Comparison of ENCODE assay signal across 19 cellular contexts in the genomic region with DNA sequence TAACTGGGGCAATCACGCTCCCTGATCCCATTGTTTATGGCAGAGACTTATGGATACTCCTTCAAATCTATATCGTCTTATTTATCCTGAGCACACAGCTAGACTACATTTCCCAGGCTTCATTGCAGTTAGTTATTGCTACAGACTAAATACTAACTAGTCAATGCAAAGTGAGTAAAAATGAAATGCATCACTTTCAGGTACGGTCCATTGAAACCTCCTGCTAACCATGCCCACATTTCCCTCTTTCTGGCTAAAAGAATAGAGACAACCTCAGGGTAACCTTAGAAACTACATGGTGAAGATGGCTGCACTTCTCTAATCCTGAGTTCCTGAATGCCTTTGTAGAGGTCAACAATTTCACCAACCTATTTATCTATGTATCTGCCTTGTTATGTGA.
A peak's percentile ranks its signal among the peaks of the same experiment; 100 is the strongest.
DNase-seq lines count a peak whose midpoint lies in the region; ATAC-seq, FAIRE-seq and TF ChIP-seq lines count a peak whose summit lies in the region.
"Had no signal": no experiment of that assay in that cellular context is flagged by ENCODE, and none has a peak within 500 bp of the region (broad histone marks: within the 10 kb centered on the region; RNA-seq: fewer than 3 reads in every experiment).

No MANE protein-coding gene starts in this region.

- ATAC-seq in GM21619 (IDR thresholded peaks at IDR 0.05; ENCODE audit: unreplicated experiment): peak; percentile 43
- ATAC-seq in HG02981 (IDR thresholded peaks at IDR 0.05; ENCODE audit: unreplicated experiment): peak; percentile 44
- ATAC-seq in HG03558 (IDR thresholded peaks at IDR 0.05; ENCODE audit: extremely low read depth, unreplicated experiment): peak; percentile 32
- ATAC-seq in GM19467 (IDR thresholded peaks at IDR 0.05; ENCODE audit: unreplicated experiment): no peak
- ATAC-seq in HG03045 (IDR thresholded peaks at IDR 0.05; ENCODE audit: unreplicated experiment): no peak
- ATAC-seq: A549, PC-3 had no signal

- TF ChIP-seq CTCF in GM20000 (IDR thresholded peaks at IDR 0.05; ENCODE audit: extremely low read depth, missing control alignments): no peak

- FAIRE-seq in GM18507 (lab: Jason Lieb, UNC): peak; percentile 75
- FAIRE-seq: A549, G401.6, H1 had no signal

- DNase-seq in GM18507 (ENCODE audit: extremely low spot score, insufficient read length, low read depth): no peak
- no peak for DNase-seq in GM20000 (ENCODE audit: low spot score)
- no peak for DNase-seq in AG20443 (ENCODE audit: low spot score)
- DNase-seq: Calu3, DMS79 treated with DMSO at 0.1 percent for 48 hours, HFFc6, NCI-H1092, NCI-H2107, NCI-H345, NCI-H69, PC-3 had no signal

Comparison
In these comparisons a context has a peak if more than half of its experiments do, and no peak if none do; other contexts are left out.
1. ATAC-seq: peak in GM21619 (single experiment), HG02981 (single experiment) and HG03558 (single experiment); none in GM19467 (single experiment) and HG03045 (single experiment).